ENCODE assay signal across 1 cellular context in the genomic region with DNA sequence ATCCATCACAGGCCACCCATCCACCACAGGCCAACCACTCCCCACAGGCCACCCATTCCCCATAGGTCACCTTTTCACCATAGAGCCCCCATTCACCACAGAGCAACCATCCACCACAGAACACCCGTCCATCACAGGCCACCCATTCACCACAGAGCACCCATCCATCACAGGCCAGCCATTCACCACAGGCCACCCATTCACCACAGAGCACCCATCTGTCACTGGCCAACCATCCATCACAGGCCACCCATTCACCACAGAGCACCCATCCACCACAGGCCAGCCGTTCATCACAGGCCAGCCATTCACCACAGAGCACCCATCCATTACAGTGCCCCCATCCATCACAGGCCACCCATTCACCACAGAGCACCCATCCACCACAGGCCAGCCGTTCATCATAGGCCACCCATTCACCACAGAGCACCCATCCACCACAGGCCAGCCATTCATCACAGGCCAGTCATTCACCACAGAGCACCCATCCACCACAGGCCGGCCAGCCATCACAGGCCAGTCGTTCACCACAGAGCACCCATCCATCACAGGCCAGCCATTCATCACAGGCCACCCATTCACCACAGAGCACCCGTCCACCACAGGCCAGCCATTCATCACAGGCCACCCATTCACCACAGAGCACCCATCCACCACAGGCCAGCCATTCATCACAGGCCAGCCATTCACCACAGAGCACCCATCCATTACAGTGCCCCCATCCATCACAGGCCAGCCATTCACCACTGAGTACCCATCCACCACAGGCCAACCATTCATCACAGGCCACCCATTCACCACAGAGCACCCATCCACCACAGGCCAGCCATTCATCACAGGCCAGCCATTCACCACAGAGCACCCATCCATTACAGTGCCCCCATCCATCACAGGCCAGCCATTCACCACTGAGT. TPM values are rescaled to one million over a fixed set of nuclear protein-coding genes. Genes with fewer than 3 reads are reported as not detected.
"Had no signal": no experiment of that assay in that cellular context is flagged by ENCODE, and none has a peak within 500 bp of the region (broad histone marks: within the 10 kb centered on the region; RNA-seq: fewer than 3 reads in every experiment).

No MANE protein-coding gene starts in this region.

RNA-seq across cellular contexts. Expression of a gene that starts 32.5 kb away (rescaled TPM):
- total RNA-seq: Right ventricle myocardium superior had no signal
